In the genomic region with DNA sequence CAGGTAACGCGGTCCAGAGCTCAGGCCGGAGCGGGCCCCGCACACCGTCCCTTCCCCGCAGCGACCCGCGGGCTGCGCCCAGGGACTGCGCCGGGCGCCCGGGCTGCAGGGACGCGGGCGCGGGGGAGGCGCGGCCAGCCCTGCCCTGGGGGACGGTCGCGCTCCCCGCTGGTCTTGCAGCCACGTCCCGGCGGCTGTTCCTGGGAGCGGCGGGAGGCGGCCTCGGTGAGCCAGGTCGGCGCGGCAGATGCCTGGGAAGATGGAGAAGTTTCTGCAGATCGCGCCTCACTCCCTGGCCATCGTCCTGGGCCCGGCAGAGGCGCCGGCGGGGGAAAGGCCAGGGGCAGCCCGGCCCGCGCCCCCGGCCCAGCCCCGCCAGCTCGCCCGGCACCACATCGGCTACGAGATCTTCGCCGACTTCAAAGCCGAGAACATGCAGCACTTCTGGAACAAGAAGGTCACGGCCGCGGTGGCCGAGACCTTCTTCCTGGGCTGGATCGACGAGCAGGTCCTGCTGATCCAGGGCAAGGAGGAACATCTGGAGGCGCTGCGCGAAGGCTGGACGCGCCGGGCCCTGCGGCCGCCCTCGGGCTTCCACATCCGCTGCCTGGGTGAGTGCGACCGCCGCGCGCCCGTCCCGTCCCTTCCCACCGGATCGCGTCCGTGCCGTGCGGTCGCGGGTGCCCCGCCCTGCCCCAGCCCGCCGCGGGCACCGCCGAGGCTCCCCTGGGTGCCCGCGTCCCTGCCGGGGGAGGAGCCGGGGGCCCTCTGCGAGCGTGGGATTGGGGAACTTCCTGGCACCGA, we compare ENCODE assay signal across 8 cellular contexts.
DNase-seq lines count a peak whose midpoint lies in the region; ATAC-seq and TF ChIP-seq lines count a peak whose summit lies in the region.

No MANE protein-coding gene starts in this region.

- H3K36me3 Mint-ChIP-seq in H9 (ENCODE audit: insufficient read depth in 1 of 3, low read depth in 3 of 3) = peaks cover 0 to 26% (median 10%) of the 10 kb centered on the region in 3 experiments; a peak in 4 of 7 replicates
- peaks cover 1% of the 10 kb centered on the region for H3K36me3 Mint-ChIP-seq in activated T-helper 1 cell treated with anti-CD3 and anti-CD28 coated beads, Interleukin-12 subunit alpha, Interleukin-12 subunit beta, Interleukin-2, Interleukin-4 antibody, amounts not matched to agents 30 ng/mL and 10 ng/mL and 1 ng/mL, durations not matched to agents 14 hours and 24 hours and 36 hours (ENCODE audit: low read depth)

- WGBS in H9 (ENCODE audit: extremely low coverage, insufficient read length, low lambda C conversion rate) = no CpG with 5 or more reads among the region's 98 CpGs
- WGBS in smooth muscle cell (ENCODE audit: low lambda C conversion rate) = 1% methylated on average over 56 of the region's 98 CpGs

- H3K4ac ChIP-seq in H9 (ENCODE audit: low read depth, low read length) = no peak overlapping the region

- peaks cover 16% of the 10 kb centered on the region for H3K27me3 ChIP-seq in H9 (ENCODE audit: insufficient read depth, low read length)
- peaks cover 59% of the 10 kb centered on the region for H3K27me3 ChIP-seq in smooth muscle cell (ENCODE audit: low read depth)

- H4K5ac ChIP-seq in H9 (ENCODE audit: insufficient read length, low read depth, low read length) = no peak overlapping the region

- H3K4me3 Mint-ChIP-seq in H9 = peak overlapping the region; percentile 61 to 79
- no peak overlapping the region for H3K4me3 Mint-ChIP-seq in activated T-helper 1 cell treated with anti-CD3 and anti-CD28 coated beads, Interleukin-12 subunit alpha, Interleukin-12 subunit beta, Interleukin-2, Interleukin-4 antibody, amounts not matched to agents 30 ng/mL and 10 ng/mL and 1 ng/mL, durations not matched to agents 14 hours and 24 hours and 36 hours

- no peaks in the 10 kb centered on the region for H3K36me3 ChIP-seq in smooth muscle cell (ENCODE audit: low read depth)

- H4K8ac ChIP-seq in H9 (replicated peaks; ENCODE audit: insufficient read length, low read depth, low read length) = no peak overlapping the region

- no peak overlapping the region for H4K91ac ChIP-seq in H9 (ENCODE audit: insufficient read length, low read depth, low read length)

- peak; percentile 9; the same call in 1 of the 2 replicates for TF ChIP-seq CTCF in 22Rv1 (IDR thresholded peaks at IDR 0.05)
- TF ChIP-seq CTCF in H9 (conservative IDR thresholded peaks at IDR 0.05) = no peak
- no peak for TF ChIP-seq CTCF in smooth muscle cell (IDR thresholded peaks at IDR 0.05; ENCODE audit: borderline replicate concordance, insufficient read depth, poor library complexity, severe bottlenecking)

- H4K20me1 ChIP-seq in H9 (ENCODE audit: control insufficient read depth, insufficient read depth, insufficient read length) = no peaks in the 10 kb centered on the region
- no peaks in the 10 kb centered on the region for H4K20me1 ChIP-seq in smooth muscle cell (ENCODE audit: low read depth)

- no peak overlapping the region for H2AK5ac ChIP-seq in H9 (ENCODE audit: insufficient read length, low read length)

- ATAC-seq in HG02763 (IDR thresholded peaks at IDR 0.05; ENCODE audit: unreplicated experiment) = no peak
- no peak for ATAC-seq in HG02610 (IDR thresholded peaks at IDR 0.05; ENCODE audit: unreplicated experiment)

- no peak overlapping the region for H3T11ph ChIP-seq in H9 (ENCODE audit: low read length)

- H3K27ac ChIP-seq in 22Rv1 = no peak overlapping the region
- no peak overlapping the region for H3K27ac ChIP-seq in H9 (ENCODE audit: insufficient read length, low read depth, low read length)
- H3K27ac ChIP-seq in smooth muscle cell (ENCODE audit: low read depth) = no peak overlapping the region

- peak overlapping the region; percentile 60 for H3K4me3 ChIP-seq in iPS-18c (ENCODE audit: insufficient read depth, low read depth, low read length)
- peak overlapping the region; percentile 64 for H3K4me3 ChIP-seq in smooth muscle cell

- H3K27me3 Mint-ChIP-seq in H9 (ENCODE audit: low read depth) = peaks cover 80% of the 10 kb centered on the region
- peaks cover 52% of the 10 kb centered on the region for H3K27me3 Mint-ChIP-seq in activated T-helper 1 cell treated with anti-CD3 and anti-CD28 coated beads, Interleukin-12 subunit alpha, Interleukin-12 subunit beta, Interleukin-2, Interleukin-4 antibody, amounts not matched to agents 30 ng/mL and 10 ng/mL and 1 ng/mL, durations not matched to agents 14 hours and 24 hours and 36 hours (ENCODE audit: insufficient read depth)

- H3K9me3 Mint-ChIP-seq in H9 = peaks cover 22 to 28% of the 10 kb centered on the region in 2 experiments
- peaks cover 14% of the 10 kb centered on the region for H3K9me3 Mint-ChIP-seq in activated T-helper 1 cell treated with anti-CD3 and anti-CD28 coated beads, Interleukin-12 subunit alpha, Interleukin-12 subunit beta, Interleukin-2, Interleukin-4 antibody, amounts not matched to agents 30 ng/mL and 10 ng/mL and 1 ng/mL, durations not matched to agents 14 hours and 24 hours and 36 hours

- H3K27ac Mint-ChIP-seq in H9 = no peak overlapping the region
- no peak overlapping the region for H3K27ac Mint-ChIP-seq in activated T-helper 1 cell treated with anti-CD3 and anti-CD28 coated beads, Interleukin-12 subunit alpha, Interleukin-12 subunit beta, Interleukin-2, Interleukin-4 antibody, amounts not matched to agents 30 ng/mL and 10 ng/mL and 1 ng/mL, durations not matched to agents 14 hours and 24 hours and 36 hours

- H3K23me2 ChIP-seq in H9 (ENCODE audit: insufficient read length, low read depth, low read length, poor library complexity, severe bottlenecking) = peaks cover 16% of the 10 kb centered on the region

- H2BK15ac ChIP-seq in H9 (ENCODE audit: low read depth, low read length) = no peak overlapping the region

- intact Hi-C loops in activated T-helper 1 cell treated with anti-CD3 and anti-CD28 coated beads, Interleukin-12 subunit alpha, Interleukin-12 subunit beta, Interleukin-2, Interleukin-4 antibody, amounts not matched to agents 30 ng/mL and 10 ng/mL and 1 ng/mL, durations not matched to agents 14 hours and 24 hours and 36 hours (cut with micrococcal nuclease) = loop anchor here (5.0 kb wide), 2 partner anchors 75 to 1225 kb away; no protein-coding TSS in a partner anchor

- no peak overlapping the region for H2BK120ac ChIP-seq in H9 (ENCODE audit: low read depth, low read length, poor library complexity, severe bottlenecking)

- no peak overlapping the region for H2AFZ ChIP-seq in H9 (ENCODE audit: low read length)
- peak overlapping the region; percentile 86 for H2AFZ ChIP-seq in smooth muscle cell (ENCODE audit: low read depth)

- no peak overlapping the region for H2BK12ac ChIP-seq in H9 (ENCODE audit: insufficient read length, low read depth, low read length)

- H2BK20ac ChIP-seq in H9 (ENCODE audit: low read depth, low read length, poor library complexity, severe bottlenecking) = no peak overlapping the region

- peaks cover 18% of the 10 kb centered on the region for H3K9me3 ChIP-seq in H9 (ENCODE audit: control insufficient read depth, low read depth, low read length)
- peaks cover 5% of the 10 kb centered on the region for H3K9me3 ChIP-seq in iPS-18c (ENCODE audit: control insufficient read depth, insufficient read depth, low read length)
- no peaks in the 10 kb centered on the region for H3K9me3 ChIP-seq in smooth muscle cell (replicated peaks; ENCODE audit: low read depth)

- no peak overlapping the region for H3K23ac ChIP-seq in H9 (ENCODE audit: insufficient read length, low read depth, low read length)

- H3K79me2 ChIP-seq in H9 (ENCODE audit: insufficient read depth, low read length) (no peaks in the 10 kb centered on the region), smooth muscle cell (ENCODE audit: low read depth) (no peaks in the 10 kb centered on the region)

- peaks cover 36 to 37% of the 10 kb centered on the region in 2 experiments for H3K4me1 Mint-ChIP-seq in H9
- H3K4me1 Mint-ChIP-seq in activated T-helper 1 cell treated with anti-CD3 and anti-CD28 coated beads, Interleukin-12 subunit alpha, Interleukin-12 subunit beta, Interleukin-2, Interleukin-4 antibody, amounts not matched to agents 30 ng/mL and 10 ng/mL and 1 ng/mL, durations not matched to agents 14 hours and 24 hours and 36 hours (ENCODE audit: low read depth) = peaks cover 12% of the 10 kb centered on the region

- peak overlapping the region; percentile 93 for H3K4me2 ChIP-seq in H9 (ENCODE audit: insufficient read depth, insufficient read length, low read length)
- peak overlapping the region; percentile 97 for H3K4me2 ChIP-seq in smooth muscle cell

- no peak overlapping the region for H3K9ac ChIP-seq in H9 (ENCODE audit: extremely low read depth, insufficient read length, low read length)
- no peak overlapping the region for H3K9ac ChIP-seq in smooth muscle cell (ENCODE audit: low read depth)

- H3K4me1 ChIP-seq in H9 (ENCODE audit: insufficient read depth, low read length) (peaks cover 6% of the 10 kb centered on the region; the same call in 1 of the 2 replicates), smooth muscle cell (ENCODE audit: low read depth) (peaks cover 3% of the 10 kb centered on the region)

- H3K79me1 ChIP-seq in H9 (ENCODE audit: insufficient read depth, low read depth, low read length, poor library complexity, severe bottlenecking) = no peaks in the 10 kb centered on the region

- DNase-seq in H9 = peak; percentile 61
- DNase-seq in astrocyte of the hippocampus (ENCODE audit: low read depth, low spot score) = peak; percentile 59
- DNase-seq in smooth muscle cell (lab: John Stamatoyannopoulos, UW; ENCODE audit: unreplicated experiment) = no peak
- no peak for DNase-seq in activated T-helper 1 cell treated with anti-CD3 and anti-CD28 coated beads, Interleukin-12 subunit alpha, Interleukin-12 subunit beta, Interleukin-2, Interleukin-4 antibody, amounts not matched to agents 30 ng/mL and 10 ng/mL and 1 ng/mL, durations not matched to agents 14 hours and 24 hours and 36 hours (ENCODE audit: low spot score)

- H2BK5ac ChIP-seq in H9 (ENCODE audit: insufficient read length, low read length) = no peak overlapping the region

- H3F3A ChIP-seq in smooth muscle cell (ENCODE audit: low read depth) = no peaks in the 10 kb centered on the region

- no peak overlapping the region for H3K18ac ChIP-seq in H9 (ENCODE audit: insufficient read length, low read depth, low read length)

- no peak overlapping the region for H3K14ac ChIP-seq in H9 (ENCODE audit: insufficient read depth, low read length)

- no peak overlapping the region for H3K56ac ChIP-seq in H9 (ENCODE audit: insufficient read length, low read depth, low read length)

Comparison
In these comparisons a context has a peak if more than half of its experiments do, and no peak if none do; other contexts are left out.
1. DNase-seq: peak in H9 (single experiment) and astrocyte of the hippocampus (single experiment); none in smooth muscle cell (single experiment) and activated T-helper 1 cell treated with anti-CD3 and anti-CD28 coated beads, Interleukin-12 subunit alpha, Interleukin-12 subunit beta, Interleukin-2, Interleukin-4 antibody, amounts not matched to agents 30 ng/mL and 10 ng/mL and 1 ng/mL, durations not matched to agents 14 hours and 24 hours and 36 hours (single experiment).